In the genomic region with DNA sequence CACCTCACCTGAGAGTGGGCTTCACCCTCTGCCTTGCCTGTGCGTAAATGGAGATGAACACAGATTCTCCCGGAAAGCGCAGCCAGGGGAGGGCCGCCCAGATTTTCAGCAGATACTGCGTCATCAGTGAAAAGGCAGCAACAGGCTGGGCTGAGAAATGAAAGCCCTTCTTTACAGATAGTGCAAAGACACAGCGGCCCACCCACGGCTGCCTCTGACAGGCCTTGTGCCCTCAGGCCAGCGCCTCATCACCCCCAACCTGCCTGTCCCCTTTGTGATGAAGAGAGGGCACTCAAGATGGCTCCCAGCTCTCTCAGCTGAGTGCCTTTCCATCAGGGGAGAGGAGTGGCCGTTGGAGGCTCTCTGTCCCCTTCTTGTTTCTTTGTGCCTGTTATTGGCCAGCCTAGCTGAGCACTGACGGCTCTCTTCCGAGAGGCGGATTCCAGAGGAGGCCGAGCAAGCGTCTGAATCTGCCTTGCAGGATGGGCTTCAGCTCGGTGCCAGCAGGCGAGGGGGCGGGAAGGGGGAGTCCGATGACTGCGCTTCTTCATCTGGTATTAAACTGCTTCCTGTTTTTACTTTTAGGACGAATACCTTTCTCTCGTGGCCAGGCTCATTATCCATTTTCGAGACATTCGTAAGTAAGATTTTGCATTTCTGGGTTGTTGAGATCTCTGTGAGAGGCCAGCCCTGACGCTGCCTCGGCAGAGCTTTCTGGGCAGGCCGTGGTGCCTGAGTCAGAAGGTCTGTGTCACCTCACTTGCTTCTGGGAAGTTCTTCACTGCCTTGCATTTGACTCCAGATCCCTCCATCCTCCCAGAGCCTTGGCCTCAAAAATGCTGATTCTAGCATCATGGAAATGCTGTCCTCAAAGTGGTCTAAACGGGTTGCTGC, we compare ENCODE assay signal across 8 cellular contexts. TPM values are rescaled to one million over a fixed set of nuclear protein-coding genes. Genes with fewer than 3 reads are reported as not detected.
DNase-seq lines count a peak whose midpoint lies in the region; ATAC-seq and TF ChIP-seq lines count a peak whose summit lies in the region.

No MANE protein-coding gene starts in this region.

- no peaks in the 10 kb centered on the region for H3K27me3 ChIP-seq in prostate gland (replicated peaks; ENCODE audit: insufficient read depth)

- DNase-seq in HFFc6 (peak; percentile 78), Right ventricle myocardium inferior (ENCODE audit: missing footprints) (no peak), prostate gland (ENCODE audit: low spot score) (no peak), NCI-H1092 (lab: John Stamatoyannopoulos, UW) (no peak), NCI-H446 (lab: John Stamatoyannopoulos, UW) (no peak), NCI-H2171 (lab: John Stamatoyannopoulos, UW) (no peak), SKM-1 (lab: John Stamatoyannopoulos, UW; ENCODE audit: unreplicated experiment) (no peak)
- DNase-seq in activated naive CD4-positive, alpha-beta T cell treated with anti-CD3 and anti-CD28 coated beads, Interleukin-2, amount 50 U/mL, for 16 hours: peak; percentile 62

- H3K27ac Mint-ChIP-seq in HFFc6: peak overlapping the region; percentile 95

- H3K4me3 ChIP-seq in prostate gland: no peak overlapping the region

- peak; percentile 23 for ATAC-seq in Right ventricle myocardium inferior

- H3K27me3 Mint-ChIP-seq in HFFc6 (ENCODE audit: insufficient read depth): peaks cover 1% of the 10 kb centered on the region; the same call in 1 of the 2 replicates

- no peak for TF ChIP-seq POLR2A in prostate gland (IDR thresholded peaks at IDR 0.05)

- no peaks in the 10 kb centered on the region for H3K36me3 ChIP-seq in prostate gland

- H3K4me1 Mint-ChIP-seq in HFFc6 (ENCODE audit: low read depth): peaks cover 69% of the 10 kb centered on the region

- TF ChIP-seq CTCF in HFFc6 (IDR thresholded peaks at IDR 0.05): no peak
- no peak for TF ChIP-seq CTCF in prostate gland (IDR thresholded peaks at IDR 0.05)

- H3K9me3 ChIP-seq in prostate gland: no peaks in the 10 kb centered on the region

- peaks cover 6% of the 10 kb centered on the region for H3K4me1 ChIP-seq in prostate gland (replicated peaks)

- H3K9me3 Mint-ChIP-seq in HFFc6: no peaks in the 10 kb centered on the region

- peaks cover 35% of the 10 kb centered on the region for H3K36me3 Mint-ChIP-seq in HFFc6 (ENCODE audit: low read depth)

- 50% methylated on average over 27 of the region's 27 CpGs for WGBS in prostate gland

- peak overlapping the region; percentile 74 for H3K4me3 Mint-ChIP-seq in HFFc6

- intact Hi-C loops in Right ventricle myocardium inferior (cut with DNase I): loop anchor here (5.0 kb wide), 1 partner anchor 44 kb away; a partner anchor contains a TSS
- intact Hi-C loops in prostate gland (cut with DNase I): loop anchor here (5.0 to 10.0 kb wide), 2 partner anchors 44 to 116 kb away; a partner anchor contains a TSS

- peak overlapping the region; percentile 68 to 70 for H3K27ac ChIP-seq in prostate gland

RNA-seq across cellular contexts. Expression of a gene that starts 43.7 kb away (rescaled TPM):
- total RNA-seq in HFFc6 (2021; fragmentation: NEBNext Ultra II Directional; extraction: Animal tissue kit (Norgen Biotek cat#: 25700)): 100 to 1,000 TPM; 128 to 148 (median 136) TPM
- 38.1 TPM for total RNA-seq in Right ventricle myocardium inferior
- total RNA-seq in prostate gland: 10 to 100 TPM; 43.2 to 87.1 TPM

RNA-seq across cellular contexts. Expression of a gene that starts 55.5 kb away (rescaled TPM):
- 10 to 100 TPM; 19.2 to 25.5 (median 21.6) TPM for total RNA-seq in HFFc6 (2021; fragmentation: NEBNext Ultra II Directional; extraction: Animal tissue kit (Norgen Biotek cat#: 25700))
- total RNA-seq in Right ventricle myocardium inferior (12.4 TPM), prostate gland (10 to 100 TPM; 45.1 to 51.3 TPM)

Comparison
In these comparisons a context has a peak if more than half of its experiments do, and no peak if none do; other contexts are left out.
1. DNase-seq: peak in HFFc6 (single experiment) and activated naive CD4-positive, alpha-beta T cell treated with anti-CD3 and anti-CD28 coated beads, Interleukin-2, amount 50 U/mL, for 16 hours (single experiment); none in Right ventricle myocardium inferior (single experiment), prostate gland (single experiment), NCI-H1092 (single experiment), NCI-H446 (0 of 2), NCI-H2171 (single experiment) and SKM-1 (single experiment).